Comparison of ENCODE assay signal across 9 cellular contexts in the genomic region with DNA sequence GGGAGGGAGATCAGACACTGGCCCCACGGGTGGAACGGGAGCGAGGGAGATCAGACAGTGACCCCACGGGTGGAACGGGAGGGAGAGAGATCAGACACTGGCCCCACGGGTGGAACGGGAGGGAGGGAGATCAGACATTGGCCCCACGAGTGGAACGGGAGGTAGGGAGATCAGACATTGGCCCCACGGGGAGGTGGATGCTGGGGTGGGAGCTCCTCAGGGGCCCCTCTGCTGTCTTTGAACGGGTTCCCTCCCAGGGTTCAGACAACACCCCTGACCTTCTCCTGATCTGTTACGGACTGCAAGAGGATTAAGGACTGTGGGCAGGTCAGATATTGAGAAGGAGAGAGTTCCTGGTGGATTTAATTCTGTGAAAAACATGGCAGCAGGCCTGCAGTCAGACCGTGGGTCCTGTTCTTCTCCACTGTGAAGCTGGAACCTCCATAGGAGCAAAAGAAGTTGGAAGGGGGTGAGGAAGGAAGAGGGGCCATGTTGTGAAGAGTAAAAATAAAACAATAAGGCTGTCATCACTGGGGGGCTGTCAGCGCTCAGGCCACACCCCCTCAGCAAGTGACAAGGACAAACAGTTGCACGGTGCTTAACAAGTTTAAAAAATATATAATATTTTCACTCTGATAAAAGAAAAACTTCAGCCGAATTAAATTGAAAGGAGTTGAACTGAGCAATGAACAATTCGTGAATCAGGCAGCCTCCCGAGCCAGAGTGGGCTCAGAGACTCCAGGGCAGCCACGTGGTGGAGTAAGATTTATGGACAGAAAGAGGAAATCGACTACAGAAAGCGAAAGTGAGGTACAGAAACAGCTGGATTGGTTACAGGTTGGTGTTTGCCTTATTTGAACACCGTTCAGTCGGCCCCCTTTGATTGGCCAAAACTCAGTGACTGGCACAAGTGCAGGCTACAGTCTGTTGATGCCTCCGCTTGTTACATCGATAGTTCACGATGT.
A peak's percentile ranks its signal among the peaks of the same experiment; 100 is the strongest.
DNase-seq lines count a peak whose midpoint lies in the region; ATAC-seq and TF ChIP-seq lines count a peak whose summit lies in the region.
"Had no signal": no experiment of that assay in that cellular context is flagged by ENCODE, and none has a peak within 500 bp of the region (broad histone marks: within the 10 kb centered on the region; RNA-seq: fewer than 3 reads in every experiment).

No MANE protein-coding gene starts in this region.

- H3K4me1 ChIP-seq in adipocyte (ENCODE audit: control insufficient read depth, insufficient read depth, low read length) = peaks cover 33% of the 10 kb centered on the region
- no peaks in the 10 kb centered on the region for H3K4me1 ChIP-seq in psoas muscle
- H3K4me1 ChIP-seq in SJCRH30 = peaks cover 10% of the 10 kb centered on the region
- H3K4me1 ChIP-seq: body of pancreas had no signal

- peak; percentile 29 for DNase-seq in D341Med (ENCODE audit: low spot score)
- peak in 4 of 5 donors; percentile 28 to 85 (median 45) for DNase-seq in T-helper 1 cell
- DNase-seq in adipocyte (ENCODE audit: low read depth) = no peak
- no peak for DNase-seq in psoas muscle
- DNase-seq in NCI-H345 treated with DMSO at 0.1 percent for 48 hours (lab: John Stamatoyannopoulos, UW; ENCODE audit: unreplicated experiment) = no peak
- DNase-seq in posterior vena cava (ENCODE audit: low spot score) = no peak
- no peak for DNase-seq in SJCRH30

- no peak for ATAC-seq in psoas muscle
- no peak for ATAC-seq in HG02678 (IDR thresholded peaks at IDR 0.05; ENCODE audit: unreplicated experiment)
- ATAC-seq: body of pancreas had no signal

- no peaks in the 10 kb centered on the region for H3K36me3 ChIP-seq in adipocyte (ENCODE audit: control insufficient read depth, insufficient read depth, low read length, severe bottlenecking)
- H3K36me3 ChIP-seq in psoas muscle (ENCODE audit: insufficient read depth in 1 of 2, low read depth in 1 of 2) = no peaks in the 10 kb centered on the region
- no peaks in the 10 kb centered on the region for H3K36me3 ChIP-seq in SJCRH30

- H3K9me3 ChIP-seq in adipocyte (ENCODE audit: control insufficient read depth, low read length) (no peaks in the 10 kb centered on the region), psoas muscle (no peaks in the 10 kb centered on the region), SJCRH30 (replicated peaks) (no peaks in the 10 kb centered on the region)
- H3K9me3 ChIP-seq: body of pancreas had no signal

- 67 to 72% (median 68%) methylated on average over 26 of the region's 26 CpGs for WGBS in psoas muscle, 3 donors

- TF ChIP-seq CTCF in psoas muscle (IDR thresholded peaks at IDR 0.05) = no peak

- intact Hi-C loops in psoas muscle (cut with DNase I) (no loop called here), posterior vena cava (cut with DNase I) (no loop called here)

- H3K9ac ChIP-seq in adipocyte (ENCODE audit: low read length) = peak overlapping the region; percentile 53

- H3K27me3 ChIP-seq in adipocyte (replicated peaks; ENCODE audit: control insufficient read depth, insufficient read depth, low read length) (peaks cover 11% of the 10 kb centered on the region), psoas muscle (ENCODE audit: insufficient read depth in 3 of 3, low read length in 2 of 3) (peaks cover 0 to 1% (median 0%) of the 10 kb centered on the region in 3 donors), SJCRH30 (peaks cover 26% of the 10 kb centered on the region)
- H3K27me3 ChIP-seq: body of pancreas had no signal

- H3K4me3 ChIP-seq in adipocyte (ENCODE audit: low read length) = no peak overlapping the region
- peak overlapping the region; percentile 25 for H3K4me3 ChIP-seq in psoas muscle
- H3K4me3 ChIP-seq in SJCRH30 = no peak overlapping the region
- H3K4me3 ChIP-seq: body of pancreas had no signal

- H3K27ac ChIP-seq in psoas muscle = peak overlapping the region; percentile 16
- H3K27ac ChIP-seq in SJCRH30 = no peak overlapping the region
- H3K27ac ChIP-seq: body of pancreas had no signal

Comparison
In these comparisons a context has a peak if more than half of its experiments do, and no peak if none do; other contexts are left out.
1. DNase-seq: peak in D341Med (single experiment) and T-helper 1 cell (4 of 5); none in adipocyte (single experiment), psoas muscle (0 of 2), NCI-H345 treated with DMSO at 0.1 percent for 48 hours (single experiment), posterior vena cava (single experiment) and SJCRH30 (0 of 2).